ENCODE assay signal across 16 cellular contexts in the genomic region with DNA sequence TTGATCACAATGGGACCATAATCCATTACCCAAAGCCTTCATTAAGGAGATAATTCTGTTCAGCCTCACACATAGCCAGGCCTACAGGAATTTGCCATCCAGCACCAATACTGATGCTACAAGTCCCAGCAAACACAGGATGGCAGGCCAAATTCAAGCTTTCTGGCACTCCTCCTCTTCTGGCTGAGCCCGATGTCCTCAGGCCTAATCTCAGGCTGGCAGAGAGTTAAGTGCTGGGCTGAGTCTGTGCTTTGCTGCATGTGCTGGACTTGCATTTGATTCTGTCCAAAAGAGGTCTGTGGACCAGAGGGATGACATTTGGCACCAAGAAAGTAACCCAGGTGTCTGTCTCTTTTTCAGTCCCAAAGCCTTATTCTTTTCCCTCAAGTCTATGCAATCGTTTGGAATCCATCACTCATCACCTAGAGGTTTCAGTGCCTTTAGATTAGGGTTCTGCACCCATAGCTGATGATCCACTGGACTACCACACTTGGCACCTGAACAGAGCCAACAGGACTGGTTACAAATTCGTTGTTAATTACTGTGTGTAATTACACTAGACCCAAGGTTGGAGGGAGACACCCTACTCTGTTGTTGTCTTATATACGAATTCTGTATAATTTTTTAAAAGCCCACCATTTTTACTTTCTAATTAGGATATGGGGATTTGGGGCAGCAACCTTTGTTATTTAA. TPM values are rescaled to one million over a fixed set of nuclear protein-coding genes. Genes with fewer than 3 reads are reported as not detected.
A peak's percentile ranks its signal among the peaks of the same experiment; 100 is the strongest.
DNase-seq lines count a peak whose midpoint lies in the region; ATAC-seq and TF ChIP-seq lines count a peak whose summit lies in the region.
"Had no signal": no experiment of that assay in that cellular context is flagged by ENCODE, and none has a peak within 500 bp of the region (broad histone marks: within the 10 kb centered on the region; RNA-seq: fewer than 3 reads in every experiment).

No MANE protein-coding gene starts in this region.

- CTCF ChIA-PET in mammary epithelial cell (lab: Charles Lee; ENCODE audit: low non-redundant PET) (no interaction called here), MCF 10A (lab: Yijun Ruan, JAX) (interaction anchor here (1.6 kb wide), 1 partner anchor 8 kb away, joined by 3 read pairs; no protein-coding TSS in a partner anchor)

- H3K27ac Mint-ChIP-seq in MCF 10A (ENCODE audit: low read depth, unreplicated experiment), result no peak overlapping the region

- H2AFZ ChIP-seq in mammary epithelial cell (ENCODE audit: low read depth, low read length), result peak overlapping the region; percentile 8
- no peak overlapping the region for H2AFZ ChIP-seq in neuronal stem cell (ENCODE audit: low read length)
- H2AFZ ChIP-seq: GM23248 had no signal

- no peak overlapping the region for H3K4me3 Mint-ChIP-seq in MCF 10A (ENCODE audit: unreplicated experiment)
- H3K4me3 Mint-ChIP-seq: CD8-positive, alpha-beta memory T cell had no signal

- dilution Hi-C loops in mammary epithelial cell (cut with HindIII; ENCODE audit: low sequenced_read_pairs), result no loop called here

- H2BK15ac ChIP-seq in neuronal stem cell (ENCODE audit: low read length), result no peak overlapping the region

- no peak overlapping the region for H2BK12ac ChIP-seq in neuronal stem cell (ENCODE audit: low read length)

- H3K14ac ChIP-seq in neuronal stem cell (ENCODE audit: low read length), result no peak overlapping the region

- DNase-seq in mammary epithelial cell, result no peak
- no peak for DNase-seq in MCF 10A (ENCODE audit: unreplicated experiment)
- peak; percentile 72 for DNase-seq in cerebellum (ENCODE audit: low spot score)
- DNase-seq in heart right ventricle, result peak in 1 of 2 donors; percentile 35
- no peak for DNase-seq in left lobe of liver (ENCODE audit: low spot score)
- no peak for DNase-seq in NCI-H345 (lab: John Stamatoyannopoulos, UW)
- no peak for DNase-seq in DMS 273 (lab: John Stamatoyannopoulos, UW; ENCODE audit: unreplicated experiment)
- DNase-seq in neuronal stem cell (ENCODE audit: low spot score), result no peak
- DNase-seq: AML-193; Caco-2; CD8-positive, alpha-beta memory T cell; GM23248 had no signal

- no peak for TF ChIP-seq CTCF in mammary epithelial cell (conservative IDR thresholded peaks at IDR 0.05 in 1 of 2, IDR thresholded peaks at IDR 0.05 in 1 of 2; ENCODE audit: extremely low read depth in 1 of 2, insufficient read depth in 1 of 2, low read depth in 1 of 2, low read length in 2 of 2)
- no peak for TF ChIP-seq CTCF in MCF 10A (IDR thresholded peaks at IDR 0.05; ENCODE audit: unreplicated experiment)
- TF ChIP-seq CTCF in heart right ventricle (IDR thresholded peaks at IDR 0.05), result no peak

- no peak overlapping the region for H3K9ac ChIP-seq in mammary epithelial cell (ENCODE audit: insufficient read depth, low read length)
- no peak overlapping the region for H3K9ac ChIP-seq in neuronal stem cell (ENCODE audit: low read depth, low read length, poor library complexity)
- H3K9ac ChIP-seq: BLaER1, GM23248 had no signal

- 27% methylated on average over 4 of the region's 4 CpGs for WGBS in mammary epithelial cell (ENCODE audit: low coverage, missing lambda C conversion rate)
- 51 to 62% methylated on average over 4 of the region's 4 CpGs for WGBS in heart right ventricle, 2 donors
- no CpG with 5 or more reads among the region's 4 CpGs for WGBS in neuronal stem cell (ENCODE audit: extremely low coverage in 2 of 2, insufficient read length in 2 of 2, insufficient replicate concordance in 1 of 2), 2 donors

- H3K36me3 ChIP-seq in mammary epithelial cell (ENCODE audit: insufficient read depth, low read length), result no peaks in the 10 kb centered on the region
- H3K36me3 ChIP-seq in heart right ventricle, result no peaks in the 10 kb centered on the region
- H3K36me3 ChIP-seq in neuronal stem cell (replicated peaks in 1 of 2; ENCODE audit: control insufficient read depth in 2 of 2, insufficient read depth in 2 of 2, low read length in 2 of 2), result no peaks in the 10 kb centered on the region
- H3K36me3 ChIP-seq: BLaER1 had no signal

- H3K23ac ChIP-seq in neuronal stem cell (ENCODE audit: low read depth, low read length, poor library complexity), result no peak overlapping the region

- H2BK120ac ChIP-seq in neuronal stem cell (ENCODE audit: low read depth, low read length), result no peak overlapping the region

- H3K79me2 ChIP-seq in mammary epithelial cell (ENCODE audit: insufficient read depth, low read length), result no peaks in the 10 kb centered on the region

- H4K8ac ChIP-seq in neuronal stem cell (ENCODE audit: low read depth, low read length), result no peak overlapping the region

- H3K4me2 ChIP-seq in mammary epithelial cell (ENCODE audit: insufficient read depth, low read depth, low read length) (no peak overlapping the region), neuronal stem cell (ENCODE audit: insufficient read depth, low read length, poor library complexity, severe bottlenecking) (no peak overlapping the region)
- H3K4me2 ChIP-seq: BLaER1 had no signal

- H2BK5ac ChIP-seq in neuronal stem cell (ENCODE audit: low read length), result no peak overlapping the region

- no peaks in the 10 kb centered on the region for H4K20me1 ChIP-seq in mammary epithelial cell (ENCODE audit: insufficient read depth, low read length)
- H4K20me1 ChIP-seq: BLaER1 had no signal

- BruUV-seq in mammary epithelial cell (replicated peaks; lab: Mats Ljungman, UMichigan) (no TSS peak), MCF 10A (replicated peaks; lab: Mats Ljungman, UMichigan) (no TSS peak)

- no peak overlapping the region for H4K91ac ChIP-seq in neuronal stem cell (ENCODE audit: low read depth, low read length, poor library complexity)

- H3K4me1 ChIP-seq in mammary epithelial cell (ENCODE audit: insufficient read depth, low read length) (no peaks in the 10 kb centered on the region), heart right ventricle (peaks cover 0 to 13% (median 3%) of the 10 kb centered on the region in 9 donors), neuronal stem cell (ENCODE audit: control insufficient read depth in 2 of 2, insufficient read depth in 1 of 2, low read depth in 1 of 2, low read length in 2 of 2) (no peaks in the 10 kb centered on the region)
- H3K4me1 ChIP-seq: Caco-2 had no signal

- intact Hi-C loops in mammary epithelial cell (cut with micrococcal nuclease), result no loop called here
- intact Hi-C loops in MCF 10A (cut with micrococcal nuclease), result no loop called here
- intact Hi-C loops in heart right ventricle (cut with DNase I), result loop anchor here in 3 of 10 donors (5.0 to 10.0 kb wide), 3 partner anchors 119 to 171 kb away; no protein-coding TSS in a partner anchor

- no peaks in the 10 kb centered on the region for H3K27me3 Mint-ChIP-seq in MCF 10A (ENCODE audit: insufficient read depth, unreplicated experiment)

- ATAC-seq in heart right ventricle, result peak; percentile 61 to 96 (median 92)
- ATAC-seq in left lobe of liver, result peak; percentile 40
- ATAC-seq: GM12878, HCT116 had no signal

- H3K9me3 Mint-ChIP-seq in MCF 10A (ENCODE audit: unreplicated experiment), result no peaks in the 10 kb centered on the region
- H3K9me3 Mint-ChIP-seq: CD8-positive, alpha-beta memory T cell had no signal

- H3K18ac ChIP-seq in neuronal stem cell (ENCODE audit: low read length), result no peak overlapping the region

- H3K27ac ChIP-seq in mammary epithelial cell (ENCODE audit: insufficient read depth, low read depth, low read length) (no peak overlapping the region), heart right ventricle (peak overlapping the region in 5 of 10 donors; percentile 32 to 61 (median 38)), neuronal stem cell (replicated peaks; ENCODE audit: low read length) (no peak overlapping the region)
- H3K27ac ChIP-seq: 22Rv1, BLaER1, GM23248 had no signal

- no peak overlapping the region for H2AK5ac ChIP-seq in neuronal stem cell (ENCODE audit: low read depth, low read length)

- no peaks in the 10 kb centered on the region for H3K27me3 ChIP-seq in mammary epithelial cell (ENCODE audit: insufficient read depth, low read length)
- H3K27me3 ChIP-seq in heart right ventricle, result no peaks in the 10 kb centered on the region
- H3K27me3 ChIP-seq in neuronal stem cell (ENCODE audit: control insufficient read depth in 3 of 3, insufficient read depth in 3 of 3, low read depth in 1 of 3, low read length in 3 of 3), result no peaks in the 10 kb centered on the region
- H3K27me3 ChIP-seq: BLaER1 had no signal

- no peak overlapping the region for H3K4me3 ChIP-seq in mammary epithelial cell (replicated peaks in 1 of 3; ENCODE audit: insufficient read depth in 1 of 3, low read depth in 2 of 3, low read length in 3 of 3)
- no peak overlapping the region for H3K4me3 ChIP-seq in heart right ventricle
- no peak overlapping the region for H3K4me3 ChIP-seq in neuronal stem cell (ENCODE audit: low read length in 2 of 2)
- H3K4me3 ChIP-seq: BLaER1, GM12878, GM23248 had no signal

- in situ Hi-C loops in mammary epithelial cell (cut with MboI; ENCODE audit: low sequenced_read_pairs in 2 of 2), result no loop called here

- no peak overlapping the region for H3K4ac ChIP-seq in neuronal stem cell (ENCODE audit: low read length)

- POLR2A ChIA-PET in MCF 10A (lab: Yijun Ruan, JAX), result no interaction called here

- H3K79me1 ChIP-seq in neuronal stem cell (ENCODE audit: low read depth, low read length), result no peaks in the 10 kb centered on the region

- H3K4me1 Mint-ChIP-seq in MCF 10A (ENCODE audit: insufficient read depth, unreplicated experiment), result no peaks in the 10 kb centered on the region
- H3K4me1 Mint-ChIP-seq: CD8-positive, alpha-beta memory T cell had no signal

- H3K9me3 ChIP-seq in mammary epithelial cell (replicated peaks; ENCODE audit: insufficient read depth, low read length), result no peaks in the 10 kb centered on the region
- no peaks in the 10 kb centered on the region for H3K9me3 ChIP-seq in heart right ventricle
- H3K9me3 ChIP-seq in neuronal stem cell (replicated peaks in 1 of 2; ENCODE audit: control insufficient read depth in 2 of 2, insufficient read depth in 1 of 2, low read depth in 1 of 2, low read length in 2 of 2), result no peaks in the 10 kb centered on the region
- H3K9me3 ChIP-seq: BLaER1, Caco-2 had no signal

- H3K36me3 Mint-ChIP-seq in MCF 10A (ENCODE audit: insufficient read depth, unreplicated experiment), result no peaks in the 10 kb centered on the region
- H3K36me3 Mint-ChIP-seq: CD8-positive, alpha-beta memory T cell had no signal

RNA-seq across cellular contexts. Expression of a gene that starts 19.4 kb away (rescaled TPM):
- total RNA-seq in mammary epithelial cell (10 to 100 TPM; 43.7 to 76.3 TPM), MCF 10A (2022) (47.7 and 50.3 TPM in 2 replicates), cerebellum (151 TPM), heart right ventricle (10 to 100 TPM; 13.9 to 22.3 (median 17.6) TPM), left lobe of liver (22.3 TPM)
- polyA plus RNA-seq in mammary epithelial cell (16.3 TPM), heart right ventricle (1 to 10 TPM; 3.4 to 5.9 TPM)
- 20.2 TPM for polyA minus RNA-seq in mammary epithelial cell
- polyA plus RNA-seq in neuronal stem cell (2013, experiment 1 of 2), result 25.5 TPM
- 27.7 TPM for polyA plus RNA-seq in neuronal stem cell (2013, experiment 2 of 2)

RNA-seq across cellular contexts. Expression of a gene that starts 53.4 kb away (rescaled TPM):
- total RNA-seq in mammary epithelial cell, result 10 to 100 TPM; 27.8 to 45.8 TPM
- polyA plus RNA-seq in mammary epithelial cell, result 19.3 TPM
- 93.1 TPM for polyA minus RNA-seq in mammary epithelial cell
- total RNA-seq in MCF 10A (2022), result 14.2 and 14.8 TPM in 2 replicates
- 82.8 TPM for total RNA-seq in cerebellum
- total RNA-seq in heart right ventricle, result 10 to 100 TPM; 13.6 to 41.0 (median 23.3) TPM
- 10 to 100 TPM in 1 of 2 donors, 1 to 10 TPM in 1; 6.0 to 16.8 TPM for polyA plus RNA-seq in heart right ventricle
- total RNA-seq in left lobe of liver, result 50.8 TPM
- 70.4 TPM for polyA plus RNA-seq in neuronal stem cell (2013, experiment 1 of 2)
- 71.8 TPM for polyA plus RNA-seq in neuronal stem cell (2013, experiment 2 of 2)
